19 cellular contexts compared by ENCODE assay signal in genomic region chr1:164834641-164835040, GRCh38.
DNase-seq lines count a peak whose midpoint lies in the region; ATAC-seq, FAIRE-seq and TF ChIP-seq lines count a peak whose summit lies in the region.
"Had no signal": no experiment of that assay in that cellular context is flagged by ENCODE, and none has a peak within 500 bp of the region (broad histone marks: within the 10 kb centered on the region; RNA-seq: fewer than 3 reads in every experiment).

No MANE protein-coding gene starts in this region.

- H3K4me1 ChIP-seq in astrocyte (ENCODE audit: insufficient read depth, low read length) (no peaks in the 10 kb centered on the region), mesenchymal stem cell (ENCODE audit: control insufficient read depth, insufficient read depth, low read depth, low read length) (no peaks in the 10 kb centered on the region)

- no peak overlapping the region for H3K14ac ChIP-seq in mesenchymal stem cell (ENCODE audit: low read length in 2 of 2)

- H3K79me2 ChIP-seq in astrocyte (ENCODE audit: insufficient read depth, low read length): no peaks in the 10 kb centered on the region

- no peaks in the 10 kb centered on the region for H3K79me1 ChIP-seq in mesenchymal stem cell (replicated peaks; ENCODE audit: low read length, poor library complexity, severe bottlenecking)

- no peaks in the 10 kb centered on the region for H4K20me1 ChIP-seq in astrocyte (ENCODE audit: insufficient read depth, low read length)

- TF ChIP-seq CTCF in AG10803 (conservative IDR thresholded peaks at IDR 0.05; ENCODE audit: low read length) (no peak), astrocyte (IDR thresholded peaks at IDR 0.05; ENCODE audit: insufficient read depth, low read depth, low read length) (no peak)

- H3K36me3 Mint-ChIP-seq in astrocyte (ENCODE audit: low read depth, unreplicated experiment): peaks cover under 1% of the 10 kb centered on the region

- DNase-seq in AG10803 (ENCODE audit: low read depth) (peak; percentile 17), GM03348 (ENCODE audit: low spot score) (peak; percentile 13), astrocyte (ENCODE audit: low read depth) (peak; percentile 9), mesenchymal stem cell (peak; percentile 23), urothelium cell line (ENCODE audit: low spot score) (no peak), NCI-H1694 treated with DMSO at 0.1 percent for 48 hours (lab: John Stamatoyannopoulos, UW) (no peak)
- DNase-seq: ACHN; C1 segment of cervical spinal cord; Calu3; CD4-positive, alpha-beta T cell; DMS 273 treated with DMSO at 0.1 percent for 48 hours; GOT3; H9 had no signal

- no peak overlapping the region for H2BK5ac ChIP-seq in mesenchymal stem cell (ENCODE audit: low read depth, low read length, poor library complexity, severe bottlenecking)

- H3K18ac ChIP-seq in mesenchymal stem cell (ENCODE audit: low read depth in 1 of 2, low read length in 2 of 2): no peak overlapping the region

- no peak overlapping the region for H4K8ac ChIP-seq in mesenchymal stem cell (ENCODE audit: low read length)

- H3K9ac ChIP-seq in astrocyte (ENCODE audit: low read length) (no peak overlapping the region), mesenchymal stem cell (ENCODE audit: low read length) (no peak overlapping the region)

- no peak overlapping the region for H2BK12ac ChIP-seq in mesenchymal stem cell (ENCODE audit: low read length in 2 of 2)

- H3K36me3 ChIP-seq in astrocyte (ENCODE audit: insufficient read depth, low read length) (no peaks in the 10 kb centered on the region), mesenchymal stem cell (ENCODE audit: control insufficient read depth in 1 of 2, insufficient read depth in 2 of 2, low read depth in 1 of 2, low read length in 2 of 2) (peaks cover 0 to 41% of the 10 kb centered on the region in 2 experiments)

- no peak overlapping the region for H3K4me2 ChIP-seq in astrocyte (ENCODE audit: low read length)
- no peak overlapping the region for H3K4me2 ChIP-seq in mesenchymal stem cell (ENCODE audit: low read length, poor library complexity, severe bottlenecking)

- no peaks in the 10 kb centered on the region for H3K9me3 Mint-ChIP-seq in astrocyte (ENCODE audit: unreplicated experiment)
- H3K9me3 Mint-ChIP-seq: CD4-positive, alpha-beta T cell; H9 had no signal

- WGBS in mesenchymal stem cell: no CpG with 5 or more reads among the region's 1 CpG

- no peak overlapping the region for H3K23ac ChIP-seq in mesenchymal stem cell (ENCODE audit: low read length in 2 of 2)

- no peak overlapping the region for H4K91ac ChIP-seq in mesenchymal stem cell (ENCODE audit: low read length)

- H2BK15ac ChIP-seq in mesenchymal stem cell (ENCODE audit: low read depth, poor library complexity, severe bottlenecking): no peak overlapping the region

- H3K9me3 ChIP-seq in astrocyte (ENCODE audit: insufficient read depth, low read depth, low read length) (no peaks in the 10 kb centered on the region), mesenchymal stem cell (ENCODE audit: control insufficient read depth, low read length) (no peaks in the 10 kb centered on the region)

- no peak overlapping the region for H3K4ac ChIP-seq in mesenchymal stem cell (ENCODE audit: low read depth in 1 of 2, low read length in 2 of 2)

- no peak for ATAC-seq in HG03097 (IDR thresholded peaks at IDR 0.05; ENCODE audit: low FRiP score, unreplicated experiment)
- ATAC-seq: K562 had no signal

- H2AFZ ChIP-seq in astrocyte (ENCODE audit: low read depth, low read length) (no peak overlapping the region), mesenchymal stem cell (ENCODE audit: low read depth, low read length) (no peak overlapping the region)

- H3K27ac ChIP-seq in astrocyte (ENCODE audit: low read depth, low read length): no peak overlapping the region
- no peak overlapping the region for H3K27ac ChIP-seq in mesenchymal stem cell (ENCODE audit: low read length, poor library complexity, severe bottlenecking)
- H3K27ac ChIP-seq: HL-60 had no signal

- H3K4me1 Mint-ChIP-seq in astrocyte (ENCODE audit: low read depth, unreplicated experiment): no peaks in the 10 kb centered on the region
- H3K4me1 Mint-ChIP-seq: B cell, H9 had no signal

- H3K4me3 Mint-ChIP-seq in astrocyte (ENCODE audit: unreplicated experiment): no peak overlapping the region
- H3K4me3 Mint-ChIP-seq: B cell; CD4-positive, alpha-beta T cell; H9 had no signal

- H3K27me3 Mint-ChIP-seq in astrocyte (ENCODE audit: low read depth, unreplicated experiment): no peaks in the 10 kb centered on the region
- H3K27me3 Mint-ChIP-seq: CD4-positive, alpha-beta T cell had no signal

- no peak overlapping the region for H2BK120ac ChIP-seq in mesenchymal stem cell (ENCODE audit: low read depth, low read length)

- no peak overlapping the region for H3K4me3 ChIP-seq in AG10803 (ENCODE audit: low read length)
- no peak overlapping the region for H3K4me3 ChIP-seq in astrocyte (ENCODE audit: insufficient read depth, low read depth, low read length)
- no peak overlapping the region for H3K4me3 ChIP-seq in mesenchymal stem cell (ENCODE audit: insufficient read depth in 1 of 2, low read depth in 1 of 2, low read length in 2 of 2)
- H3K4me3 ChIP-seq: K562 had no signal

- FAIRE-seq in astrocyte (lab: Jason Lieb, UNC) (no peak), urothelium cell line (lab: Jason Lieb, UNC) (no peak)
- FAIRE-seq: G401.6, GM12892, K562 had no signal

- no peak overlapping the region for H2AK5ac ChIP-seq in mesenchymal stem cell (ENCODE audit: low read length, severe bottlenecking)

- H3K27me3 ChIP-seq in astrocyte (ENCODE audit: insufficient read depth, low read length) (no peaks in the 10 kb centered on the region), mesenchymal stem cell (ENCODE audit: control insufficient read depth in 1 of 2, insufficient read depth in 1 of 2, low read length in 2 of 2) (no peaks in the 10 kb centered on the region)

- no peak overlapping the region for H3K27ac Mint-ChIP-seq in astrocyte (ENCODE audit: unreplicated experiment)
- H3K27ac Mint-ChIP-seq: B cell; CD4-positive, alpha-beta T cell; H9 had no signal

Comparison
In these comparisons a context has a peak if more than half of its experiments do, and no peak if none do; other contexts are left out.
1. DNase-seq: peak in AG10803 (single experiment), GM03348 (single experiment), astrocyte (single experiment) and mesenchymal stem cell (single experiment); none in urothelium cell line (single experiment) and NCI-H1694 treated with DMSO at 0.1 percent for 48 hours (single experiment).